28 cellular contexts compared by ENCODE assay signal in the genomic region with DNA sequence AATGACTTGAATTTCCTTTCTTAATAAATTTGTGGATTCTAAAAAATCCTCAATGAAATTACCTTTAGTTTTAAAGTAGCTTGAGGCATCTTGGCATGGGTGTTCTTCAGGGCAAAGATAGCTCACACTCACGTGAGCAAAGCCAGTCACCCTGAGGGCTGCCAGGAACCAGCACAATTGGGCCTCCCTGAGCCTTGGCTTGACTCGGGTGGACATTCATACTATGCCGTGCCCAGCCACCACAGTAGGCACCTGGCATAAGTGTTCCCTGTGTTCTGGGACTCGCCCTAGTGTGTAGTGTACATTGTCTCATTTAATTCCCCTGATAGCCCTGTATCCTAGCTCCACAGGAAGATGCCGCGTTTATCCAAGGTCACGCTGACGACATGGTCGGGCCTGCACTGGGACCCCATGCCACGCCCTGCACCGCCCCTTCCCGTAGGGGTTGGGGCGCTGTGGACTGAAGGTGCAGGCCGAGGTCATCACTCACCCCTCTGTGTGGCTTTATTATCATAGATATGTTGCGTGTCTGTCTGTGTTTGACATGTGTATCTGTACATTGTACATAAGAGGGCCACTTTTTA.
"Had no signal": no experiment of that assay in that cellular context is flagged by ENCODE, and none has a peak within 500 bp of the region (broad histone marks: within the 10 kb centered on the region; RNA-seq: fewer than 3 reads in every experiment).

No MANE protein-coding gene starts in this region.

- H3K27ac ChIP-seq: colonic mucosa, esophagus muscularis mucosa, foreskin keratinocyte, gastroesophageal sphincter, ovary, psoas muscle, right lobe of liver, suprapubic skin, transverse colon had no signal

- H3K4me3 Mint-ChIP-seq: central memory CD8-positive, alpha-beta T cell; dendritic cell treated with granulocyte-macrophage colony-stimulating factor and Interleukin-4, amounts not matched to agents 40 ng/mL and 50 ng/mL, for 4 days; endodermal cell; immature natural killer cell; mesothelial cell of epicardium; naive thymus-derived CD4-positive, alpha-beta T cell; nephron; stimulated activated naive B cell treated with anti-CD40 and anti-IgM and Interleukin-4, amounts not matched to agents 10 μg/mL and 1 μg/mL and 100 μg/mL, for 72 hours; stimulated activated naive CD8-positive, alpha-beta T cell treated with anti-CD3 and anti-CD28 coated beads, Interleukin-15, amount 100 ng/mL, for 72 hours had no signal

- H3K9me3 Mint-ChIP-seq: central memory CD8-positive, alpha-beta T cell; dendritic cell treated with granulocyte-macrophage colony-stimulating factor and Interleukin-4, amounts not matched to agents 40 ng/mL and 50 ng/mL, for 4 days; endodermal cell; immature natural killer cell; mesothelial cell of epicardium; nephron; stimulated activated naive B cell treated with anti-CD40 and anti-IgM and Interleukin-4, amounts not matched to agents 10 μg/mL and 1 μg/mL and 100 μg/mL, for 72 hours; stimulated activated naive CD8-positive, alpha-beta T cell treated with anti-CD3 and anti-CD28 coated beads, Interleukin-15, amount 100 ng/mL, for 72 hours had no signal

- H3K9me3 ChIP-seq: colonic mucosa, esophagus muscularis mucosa, gastroesophageal sphincter, ovary, psoas muscle, right lobe of liver, suprapubic skin, transverse colon had no signal

- H3K27me3 Mint-ChIP-seq: central memory CD8-positive, alpha-beta T cell; dendritic cell treated with granulocyte-macrophage colony-stimulating factor and Interleukin-4, amounts not matched to agents 40 ng/mL and 50 ng/mL, for 4 days; naive thymus-derived CD4-positive, alpha-beta T cell; stimulated activated naive B cell treated with anti-CD40 and anti-IgM and Interleukin-4, amounts not matched to agents 10 μg/mL and 1 μg/mL and 100 μg/mL, for 72 hours; stimulated activated naive CD8-positive, alpha-beta T cell treated with anti-CD3 and anti-CD28 coated beads, Interleukin-15, amount 100 ng/mL, for 72 hours had no signal

- H3K27me3 ChIP-seq: colonic mucosa, esophagus muscularis mucosa, foreskin keratinocyte, gastroesophageal sphincter, ovary, right lobe of liver, suprapubic skin, transverse colon had no signal

- ATAC-seq: foreskin keratinocyte; gastroesophageal sphincter; naive thymus-derived CD4-positive, alpha-beta T cell; right lobe of liver; stimulated activated naive B cell treated with anti-CD40 and anti-IgM and Interleukin-4, amounts not matched to agents 10 μg/mL and 1 μg/mL and 100 μg/mL, for 72 hours; stimulated activated naive CD8-positive, alpha-beta T cell treated with anti-CD3 and anti-CD28 coated beads, Interleukin-15, amount 100 ng/mL, for 72 hours had no signal

- H3K4me1 ChIP-seq: colonic mucosa, esophagus muscularis mucosa, foreskin keratinocyte, gastroesophageal sphincter, psoas muscle, right lobe of liver, suprapubic skin, transverse colon had no signal

- H3K4me3 ChIP-seq: colonic mucosa, esophagus muscularis mucosa, gastroesophageal sphincter, ovary, psoas muscle, right lobe of liver, suprapubic skin, transverse colon had no signal

- DNase-seq: colonic mucosa; effector CD8-positive, alpha-beta T cell; endodermal cell; foreskin keratinocyte; hypothalamus; immature natural killer cell; islet precursor cell; kidney glomerular epithelial cell; mesenchymal stem cell; naive thymus-derived CD4-positive, alpha-beta T cell; nucleus accumbens; ovary; posterior cingulate gyrus; psoas muscle; right lobe of liver; small intestine; stimulated activated CD4-positive, alpha-beta T cell treated with anti-CD3 and anti-CD28 coated beads, Interleukin-15, amount 100 ng/mL, for 24 hours; stimulated activated CD4-positive, alpha-beta T cell treated with anti-CD3 and anti-CD28 coated beads, Interleukin-2, amount 100 ng/mL, for 48 hours; stimulated activated naive B cell treated with anti-CD40 and anti-IgM and Interleukin-4, amounts not matched to agents 10 μg/mL and 1 μg/mL and 100 μg/mL, for 72 hours; stimulated activated naive CD8-positive, alpha-beta T cell treated with anti-CD3 and anti-CD28 coated beads, Interleukin-15, amount 100 ng/mL, for 72 hours; transverse colon had no signal

- H3K36me3 ChIP-seq: colonic mucosa, ovary had no signal

- H3K4me1 Mint-ChIP-seq: endodermal cell; mesothelial cell of epicardium; stimulated activated naive B cell treated with anti-CD40 and anti-IgM and Interleukin-4, amounts not matched to agents 10 μg/mL and 1 μg/mL and 100 μg/mL, for 72 hours; stimulated activated naive CD8-positive, alpha-beta T cell treated with anti-CD3 and anti-CD28 coated beads, Interleukin-15, amount 100 ng/mL, for 72 hours had no signal

- H3K27ac Mint-ChIP-seq: dendritic cell treated with granulocyte-macrophage colony-stimulating factor and Interleukin-4, amounts not matched to agents 40 ng/mL and 50 ng/mL, for 4 days; endodermal cell; immature natural killer cell; mesothelial cell of epicardium; naive thymus-derived CD4-positive, alpha-beta T cell; nephron; stimulated activated naive B cell treated with anti-CD40 and anti-IgM and Interleukin-4, amounts not matched to agents 10 μg/mL and 1 μg/mL and 100 μg/mL, for 72 hours; stimulated activated naive CD8-positive, alpha-beta T cell treated with anti-CD3 and anti-CD28 coated beads, Interleukin-15, amount 100 ng/mL, for 72 hours had no signal
